ENCODE assay signal across 1 cellular context in the genomic region with DNA sequence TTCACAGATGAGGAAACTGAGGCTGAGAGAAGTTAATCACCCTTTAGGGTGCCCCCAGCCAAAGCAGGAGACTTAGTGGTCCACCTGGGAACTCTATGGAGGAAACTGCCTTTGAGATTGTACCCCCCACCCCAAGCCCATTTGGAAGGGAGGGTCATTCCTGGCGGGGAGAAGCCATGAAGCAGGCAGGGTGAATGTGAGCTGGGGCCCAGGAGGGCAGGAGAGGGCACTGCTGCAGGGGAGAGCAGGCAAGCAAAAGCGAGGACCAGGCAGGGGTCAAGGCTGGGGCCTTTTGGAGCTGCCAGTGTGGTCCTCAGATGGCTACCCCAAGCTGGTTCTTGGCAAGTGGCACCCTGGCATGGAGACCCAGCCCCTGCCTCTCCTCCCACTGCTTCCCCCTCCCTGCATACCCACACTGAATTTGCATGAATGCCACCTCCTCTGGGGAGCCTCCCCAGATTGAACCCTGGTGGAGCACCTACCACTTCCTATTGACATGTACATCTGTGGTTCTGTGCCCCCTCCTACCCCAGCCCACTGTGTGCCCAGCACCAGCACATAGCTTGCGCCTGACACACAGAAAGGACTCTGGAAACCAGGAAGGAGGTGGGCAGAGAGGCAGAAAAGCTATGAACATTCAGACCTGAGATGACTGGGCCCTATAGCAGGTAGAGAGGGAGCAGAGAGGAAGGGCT.
A peak's percentile ranks its signal among the peaks of the same experiment; 100 is the strongest.
TF ChIP-seq lines count a peak whose summit lies in the region.

No MANE protein-coding gene starts in this region.

TF ChIP-seq in K562, 482 proteins besides CTCF, POLR2A, EP300 and RAD21 (continued from another document and continues in another):
- TF ChIP-seq ZNF609 (CRISPR knock-in tag; IDR thresholded peaks at IDR 0.05; ENCODE audit: borderline replicate concordance) (no peak), TGIF2 (CRISPR knock-in tag; IDR thresholded peaks at IDR 0.05) (no peak), KHSRP (IDR thresholded peaks at IDR 0.05) (no peak), SIRT6 (IDR thresholded peaks at IDR 0.05; ENCODE audit: low read depth, low read length) (no peak), TARDBP (IDR thresholded peaks at IDR 0.05) (no peak), NFRKB (IDR thresholded peaks at IDR 0.05; ENCODE audit: low read depth) (peak; percentile 2; the same call in 1 of the 2 replicates), POU5F1 (IDR thresholded peaks at IDR 0.05; ENCODE audit: borderline replicate concordance, low read depth, low read length, partially characterized antibody) (no peak), MEF2A (IDR thresholded peaks at IDR 0.05; ENCODE audit: control insufficient read depth, low read depth, low read length) (no peak), ELK3 (CRISPR knock-in tag; IDR thresholded peaks at IDR 0.05) (no peak), BMI1 (IDR thresholded peaks at IDR 0.05; ENCODE audit: low read length) (no peak), RBM14 (IDR thresholded peaks at IDR 0.05; ENCODE audit: borderline replicate concordance, insufficient read depth, low read depth, low read length) (no peak), ZNF431 (CRISPR knock-in tag; IDR thresholded peaks at IDR 0.05) (no peak), ZNF507 (tag; conservative IDR thresholded peaks at IDR 0.05) (no peak), CCAR2 (IDR thresholded peaks at IDR 0.05; ENCODE audit: low read depth, low read length) (no peak), POLR2AphosphoS5 (IDR thresholded peaks at IDR 0.05; ENCODE audit: control insufficient read depth, insufficient read depth, low read depth, low read length) (no peak), MYNN (IDR thresholded peaks at IDR 0.05) (no peak), MYNN (CRISPR knock-in tag; IDR thresholded peaks at IDR 0.05) (no peak), HDAC6 (IDR thresholded peaks at IDR 0.05; ENCODE audit: low read depth, low read length) (no peak)
- TF ChIP-seq, protein P1, sequence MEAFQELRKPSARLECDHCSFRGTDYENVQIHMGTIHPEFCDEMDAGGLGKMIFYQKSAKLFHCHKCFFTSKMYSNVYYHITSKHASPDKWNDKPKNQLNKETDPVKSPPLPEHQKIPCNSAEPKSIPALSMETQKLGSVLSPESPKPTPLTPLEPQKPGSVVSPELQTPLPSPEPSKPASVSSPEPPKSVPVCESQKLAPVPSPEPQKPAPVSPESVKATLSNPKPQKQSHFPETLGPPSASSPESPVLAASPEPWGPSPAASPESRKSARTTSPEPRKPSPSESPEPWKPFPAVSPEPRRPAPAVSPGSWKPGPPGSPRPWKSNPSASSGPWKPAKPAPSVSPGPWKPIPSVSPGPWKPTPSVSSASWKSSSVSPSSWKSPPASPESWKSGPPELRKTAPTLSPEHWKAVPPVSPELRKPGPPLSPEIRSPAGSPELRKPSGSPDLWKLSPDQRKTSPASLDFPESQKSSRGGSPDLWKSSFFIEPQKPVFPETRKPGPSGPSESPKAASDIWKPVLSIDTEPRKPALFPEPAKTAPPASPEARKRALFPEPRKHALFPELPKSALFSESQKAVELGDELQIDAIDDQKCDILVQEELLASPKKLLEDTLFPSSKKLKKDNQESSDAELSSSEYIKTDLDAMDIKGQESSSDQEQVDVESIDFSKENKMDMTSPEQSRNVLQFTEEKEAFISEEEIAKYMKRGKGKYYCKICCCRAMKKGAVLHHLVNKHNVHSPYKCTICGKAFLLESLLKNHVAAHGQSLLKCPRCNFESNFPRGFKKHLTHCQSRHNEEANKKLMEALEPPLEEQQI (IDR thresholded peaks at IDR 0.05): no peak
- TF ChIP-seq, protein P2, sequence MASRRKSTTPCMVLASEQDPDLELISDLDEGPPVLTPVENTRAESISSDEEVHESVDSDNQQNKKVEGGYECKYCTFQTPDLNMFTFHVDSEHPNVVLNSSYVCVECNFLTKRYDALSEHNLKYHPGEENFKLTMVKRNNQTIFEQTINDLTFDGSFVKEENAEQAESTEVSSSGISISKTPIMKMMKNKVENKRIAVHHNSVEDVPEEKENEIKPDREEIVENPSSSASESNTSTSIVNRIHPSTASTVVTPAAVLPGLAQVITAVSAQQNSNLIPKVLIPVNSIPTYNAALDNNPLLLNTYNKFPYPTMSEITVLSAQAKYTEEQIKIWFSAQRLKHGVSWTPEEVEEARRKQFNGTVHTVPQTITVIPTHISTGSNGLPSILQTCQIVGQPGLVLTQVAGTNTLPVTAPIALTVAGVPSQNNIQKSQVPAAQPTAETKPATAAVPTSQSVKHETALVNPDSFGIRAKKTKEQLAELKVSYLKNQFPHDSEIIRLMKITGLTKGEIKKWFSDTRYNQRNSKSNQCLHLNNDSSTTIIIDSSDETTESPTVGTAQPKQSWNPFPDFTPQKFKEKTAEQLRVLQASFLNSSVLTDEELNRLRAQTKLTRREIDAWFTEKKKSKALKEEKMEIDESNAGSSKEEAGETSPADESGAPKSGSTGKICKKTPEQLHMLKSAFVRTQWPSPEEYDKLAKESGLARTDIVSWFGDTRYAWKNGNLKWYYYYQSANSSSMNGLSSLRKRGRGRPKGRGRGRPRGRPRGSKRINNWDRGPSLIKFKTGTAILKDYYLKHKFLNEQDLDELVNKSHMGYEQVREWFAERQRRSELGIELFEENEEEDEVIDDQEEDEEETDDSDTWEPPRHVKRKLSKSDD (conservative IDR thresholded peaks at IDR 0.05; ENCODE audit: low read length): no peak
- TF ChIP-seq, protein P3, sequence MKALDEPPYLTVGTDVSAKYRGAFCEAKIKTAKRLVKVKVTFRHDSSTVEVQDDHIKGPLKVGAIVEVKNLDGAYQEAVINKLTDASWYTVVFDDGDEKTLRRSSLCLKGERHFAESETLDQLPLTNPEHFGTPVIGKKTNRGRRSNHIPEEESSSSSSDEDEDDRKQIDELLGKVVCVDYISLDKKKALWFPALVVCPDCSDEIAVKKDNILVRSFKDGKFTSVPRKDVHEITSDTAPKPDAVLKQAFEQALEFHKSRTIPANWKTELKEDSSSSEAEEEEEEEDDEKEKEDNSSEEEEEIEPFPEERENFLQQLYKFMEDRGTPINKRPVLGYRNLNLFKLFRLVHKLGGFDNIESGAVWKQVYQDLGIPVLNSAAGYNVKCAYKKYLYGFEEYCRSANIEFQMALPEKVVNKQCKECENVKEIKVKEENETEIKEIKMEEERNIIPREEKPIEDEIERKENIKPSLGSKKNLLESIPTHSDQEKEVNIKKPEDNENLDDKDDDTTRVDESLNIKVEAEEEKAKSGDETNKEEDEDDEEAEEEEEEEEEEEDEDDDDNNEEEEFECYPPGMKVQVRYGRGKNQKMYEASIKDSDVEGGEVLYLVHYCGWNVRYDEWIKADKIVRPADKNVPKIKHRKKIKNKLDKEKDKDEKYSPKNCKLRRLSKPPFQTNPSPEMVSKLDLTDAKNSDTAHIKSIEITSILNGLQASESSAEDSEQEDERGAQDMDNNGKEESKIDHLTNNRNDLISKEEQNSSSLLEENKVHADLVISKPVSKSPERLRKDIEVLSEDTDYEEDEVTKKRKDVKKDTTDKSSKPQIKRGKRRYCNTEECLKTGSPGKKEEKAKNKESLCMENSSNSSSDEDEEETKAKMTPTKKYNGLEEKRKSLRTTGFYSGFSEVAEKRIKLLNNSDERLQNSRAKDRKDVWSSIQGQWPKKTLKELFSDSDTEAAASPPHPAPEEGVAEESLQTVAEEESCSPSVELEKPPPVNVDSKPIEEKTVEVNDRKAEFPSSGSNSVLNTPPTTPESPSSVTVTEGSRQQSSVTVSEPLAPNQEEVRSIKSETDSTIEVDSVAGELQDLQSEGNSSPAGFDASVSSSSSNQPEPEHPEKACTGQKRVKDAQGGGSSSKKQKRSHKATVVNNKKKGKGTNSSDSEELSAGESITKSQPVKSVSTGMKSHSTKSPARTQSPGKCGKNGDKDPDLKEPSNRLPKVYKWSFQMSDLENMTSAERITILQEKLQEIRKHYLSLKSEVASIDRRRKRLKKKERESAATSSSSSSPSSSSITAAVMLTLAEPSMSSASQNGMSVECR (CRISPR knock-in tag; IDR thresholded peaks at IDR 0.05): no peak
- TF ChIP-seq, protein P4, sequence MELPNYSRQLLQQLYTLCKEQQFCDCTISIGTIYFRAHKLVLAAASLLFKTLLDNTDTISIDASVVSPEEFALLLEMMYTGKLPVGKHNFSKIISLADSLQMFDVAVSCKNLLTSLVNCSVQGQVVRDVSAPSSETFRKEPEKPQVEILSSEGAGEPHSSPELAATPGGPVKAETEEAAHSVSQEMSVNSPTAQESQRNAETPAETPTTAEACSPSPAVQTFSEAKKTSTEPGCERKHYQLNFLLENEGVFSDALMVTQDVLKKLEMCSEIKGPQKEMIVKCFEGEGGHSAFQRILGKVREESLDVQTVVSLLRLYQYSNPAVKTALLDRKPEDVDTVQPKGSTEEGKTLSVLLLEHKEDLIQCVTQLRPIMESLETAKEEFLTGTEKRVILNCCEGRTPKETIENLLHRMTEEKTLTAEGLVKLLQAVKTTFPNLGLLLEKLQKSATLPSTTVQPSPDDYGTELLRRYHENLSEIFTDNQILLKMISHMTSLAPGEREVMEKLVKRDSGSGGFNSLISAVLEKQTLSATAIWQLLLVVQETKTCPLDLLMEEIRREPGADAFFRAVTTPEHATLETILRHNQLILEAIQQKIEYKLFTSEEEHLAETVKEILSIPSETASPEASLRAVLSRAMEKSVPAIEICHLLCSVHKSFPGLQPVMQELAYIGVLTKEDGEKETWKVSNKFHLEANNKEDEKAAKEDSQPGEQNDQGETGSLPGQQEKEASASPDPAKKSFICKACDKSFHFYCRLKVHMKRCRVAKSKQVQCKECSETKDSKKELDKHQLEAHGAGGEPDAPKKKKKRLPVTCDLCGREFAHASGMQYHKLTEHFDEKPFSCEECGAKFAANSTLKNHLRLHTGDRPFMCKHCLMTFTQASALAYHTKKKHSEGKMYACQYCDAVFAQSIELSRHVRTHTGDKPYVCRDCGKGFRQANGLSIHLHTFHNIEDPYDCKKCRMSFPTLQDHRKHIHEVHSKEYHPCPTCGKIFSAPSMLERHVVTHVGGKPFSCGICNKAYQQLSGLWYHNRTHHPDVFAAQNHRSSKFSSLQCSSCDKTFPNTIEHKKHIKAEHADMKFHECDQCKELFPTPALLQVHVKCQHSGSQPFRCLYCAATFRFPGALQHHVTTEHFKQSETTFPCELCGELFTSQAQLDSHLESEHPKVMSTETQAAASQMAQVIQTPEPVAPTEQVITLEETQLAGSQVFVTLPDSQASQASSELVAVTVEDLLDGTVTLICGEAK (IDR thresholded peaks at IDR 0.05): no peak
- TF ChIP-seq, protein P4 (CRISPR knock-in tag; IDR thresholded peaks at IDR 0.05): no peak
